23 cellular contexts compared by ENCODE assay signal in genomic region chr6:163127587-163127986, GRCh38.
"Had no signal": no experiment of that assay in that cellular context is flagged by ENCODE, and none has a peak within 500 bp of the region (broad histone marks: within the 10 kb centered on the region; RNA-seq: fewer than 3 reads in every experiment).

No MANE protein-coding gene starts in this region.

- H3K27ac ChIP-seq: neural progenitor cell, ovary, parathyroid adenoma, psoas muscle, right lobe of liver, sigmoid colon, stomach, thoracic aorta, thyroid gland, upper lobe of left lung, vagina had no signal

- H3K36me3 ChIP-seq: neural progenitor cell, ovary, right lobe of liver, sigmoid colon, stomach, thoracic aorta, thyroid gland, tibial nerve, upper lobe of left lung, vagina had no signal

- H3K9me3 ChIP-seq: ovary, psoas muscle, right lobe of liver, sigmoid colon, stomach, thoracic aorta, thyroid gland, upper lobe of left lung, vagina had no signal

- H3K27me3 ChIP-seq: neural progenitor cell, ovary, right lobe of liver, sigmoid colon, stomach, thyroid gland, tibial nerve, upper lobe of left lung, vagina had no signal

- ATAC-seq: natural killer cell; right lobe of liver; stimulated activated effector memory CD8-positive, alpha-beta T cell treated with anti-CD3 and anti-CD28 coated beads, Interleukin-12 subunit alpha, Interleukin-12 subunit beta, amount 100 ng/mL, for 72 hours; stimulated activated naive B cell treated with anti-CD40 and anti-IgM and Interleukin-4, amounts not matched to agents 10 μg/mL and 1 μg/mL and 100 μg/mL, for 72 hours had no signal

- H3K4me1 ChIP-seq: neural progenitor cell, parathyroid adenoma, psoas muscle, right lobe of liver, sigmoid colon, stomach, thyroid gland, tibial nerve, upper lobe of left lung, vagina had no signal

- DNase-seq: natural killer cell; occipital lobe; ovary; posterior cingulate gyrus; psoas muscle; right lobe of liver; sigmoid colon; small intestine; stimulated activated CD4-positive, alpha-beta T cell treated with anti-CD3 and anti-CD28 coated beads, Interleukin-15, amount 100 ng/mL, for 24 hours; stimulated activated CD4-positive, alpha-beta T cell treated with anti-CD3 and anti-CD28 coated beads, Interleukin-2, amount 100 ng/mL, for 24 hours; stimulated activated CD4-positive, alpha-beta T cell treated with anti-CD3 and anti-CD28 coated beads, Interleukin-2, amount 100 ng/mL, for 48 hours; stimulated activated CD4-positive, alpha-beta T cell treated with anti-CD3 and anti-CD28 coated beads, Interleukin-4, amount 100 ng/mL, for 24 hours; stimulated activated naive B cell treated with anti-CD40 and anti-IgM and Interleukin-4, amounts not matched to agents 10 μg/mL and 1 μg/mL and 100 μg/mL, for 72 hours; stimulated activated naive CD4-positive, alpha-beta T cell treated with Interleukin-2 at 50 U/mL for 16 hours; stomach; thyroid gland; upper lobe of left lung had no signal

- H3K4me3 ChIP-seq: neural progenitor cell, ovary, psoas muscle, right lobe of liver, sigmoid colon, stomach, thoracic aorta, thyroid gland, tibial nerve, upper lobe of left lung, vagina had no signal
